ENCODE assay signal across 8 cellular contexts in genomic region chr3:142028174-142028833, GRCh38.
DNase-seq lines count a peak whose midpoint lies in the region; ATAC-seq and TF ChIP-seq lines count a peak whose summit lies in the region.

No MANE protein-coding gene starts in this region.

- peak overlapping the region; percentile 9 for H2AFZ ChIP-seq in neuronal stem cell (ENCODE audit: low read length)

- peaks cover 0 to 6% of the 10 kb centered on the region in 2 donors for H3K9me3 ChIP-seq in neuronal stem cell (replicated peaks in 1 of 2; ENCODE audit: control insufficient read depth in 2 of 2, insufficient read depth in 1 of 2, low read depth in 1 of 2, low read length in 2 of 2)

- ATAC-seq in activated CD8-positive, alpha-beta memory T cell treated with anti-CD3 and anti-CD28 coated beads, Interleukin-2, amount 10 ng/mL, durations not matched to agents 7 days and 5 days, result peak; percentile 91
- ATAC-seq in activated CD8-positive, alpha-beta T cell treated with anti-CD3 and anti-CD28 coated beads, Interleukin-2, amount 10 ng/mL, durations not matched to agents 7 days and 5 days, result peak; percentile 89

- H2BK5ac ChIP-seq in neuronal stem cell (ENCODE audit: low read length), result no peak overlapping the region

- H3K4me1 Mint-ChIP-seq in activated CD8-positive, alpha-beta memory T cell treated with anti-CD3 and anti-CD28 coated beads, Interleukin-2, amount 10 ng/mL, durations not matched to agents 7 days and 5 days, result peaks cover 16% of the 10 kb centered on the region
- peaks cover 17% of the 10 kb centered on the region for H3K4me1 Mint-ChIP-seq in activated CD8-positive, alpha-beta T cell treated with anti-CD3 and anti-CD28 coated beads, Interleukin-2, amount 10 ng/mL, durations not matched to agents 7 days and 5 days (ENCODE audit: low read depth)

- peaks cover 0 to 20% of the 10 kb centered on the region in 2 donors for H3K36me3 ChIP-seq in neuronal stem cell (replicated peaks in 1 of 2; ENCODE audit: control insufficient read depth in 2 of 2, insufficient read depth in 2 of 2, low read length in 2 of 2)

- no peaks in the 10 kb centered on the region for H3K36me3 Mint-ChIP-seq in activated CD8-positive, alpha-beta memory T cell treated with anti-CD3 and anti-CD28 coated beads, Interleukin-2, amount 10 ng/mL, durations not matched to agents 7 days and 5 days
- peaks cover 4% of the 10 kb centered on the region for H3K36me3 Mint-ChIP-seq in activated CD8-positive, alpha-beta T cell treated with anti-CD3 and anti-CD28 coated beads, Interleukin-2, amount 10 ng/mL, durations not matched to agents 7 days and 5 days (ENCODE audit: low read depth)

- peak; percentile 42 for DNase-seq in activated CD8-positive, alpha-beta memory T cell treated with anti-CD3 and anti-CD28 coated beads, Interleukin-2, amount 10 ng/mL, durations not matched to agents 7 days and 5 days
- no peak for DNase-seq in activated CD8-positive, alpha-beta memory T cell treated with anti-CD3 and anti-CD28 coated beads, Interleukin-2, amount 50 U/mL, for 4 hours
- DNase-seq in HFF-Myc (ENCODE audit: extremely low read depth, low read depth), result peak; percentile 66
- peak; percentile 46 for DNase-seq in NCI-H146 treated with DMSO at 0.1 percent for 48 hours (lab: John Stamatoyannopoulos, UW; ENCODE audit: unreplicated experiment)
- peak; percentile 69 for DNase-seq in activated CD8-positive, alpha-beta T cell treated with anti-CD3 and anti-CD28 coated beads, Interleukin-2, amount 10 ng/mL, durations not matched to agents 7 days and 5 days
- peak; percentile 51 for DNase-seq in germinal center (ENCODE audit: low spot score)
- DNase-seq in neuronal stem cell (ENCODE audit: low spot score), result peak; percentile 65
- DNase-seq in RKO (ENCODE audit: low spot score), result no peak

- CTCF ChIA-PET in activated CD8-positive, alpha-beta memory T cell treated with anti-CD3 and anti-CD28 coated beads, Interleukin-2, amount 10 ng/mL, durations not matched to agents 7 days and 5 days (lab: Charles Lee), result interaction anchor here (0.6 to 1.1 kb wide), 2 partner anchors 9 to 445 kb away, joined by 3 read pairs; no protein-coding TSS in a partner anchor
- CTCF ChIA-PET in activated CD8-positive, alpha-beta T cell treated with anti-CD3 and anti-CD28 coated beads, Interleukin-2, amount 10 ng/mL, durations not matched to agents 7 days and 5 days (lab: Charles Lee), result interaction anchor here (0.7 to 1.1 kb wide), 4 partner anchors 12 to 926 kb away, joined by 3 to 4 read pairs (median 4); no protein-coding TSS in a partner anchor

- H3K9me3 Mint-ChIP-seq in activated CD8-positive, alpha-beta memory T cell treated with anti-CD3 and anti-CD28 coated beads, Interleukin-2, amount 10 ng/mL, durations not matched to agents 7 days and 5 days (ENCODE audit: low read depth), result no peaks in the 10 kb centered on the region
- no peaks in the 10 kb centered on the region for H3K9me3 Mint-ChIP-seq in activated CD8-positive, alpha-beta T cell treated with anti-CD3 and anti-CD28 coated beads, Interleukin-2, amount 10 ng/mL, durations not matched to agents 7 days and 5 days (ENCODE audit: insufficient read depth)

- no peak overlapping the region for H4K8ac ChIP-seq in neuronal stem cell (ENCODE audit: low read depth, low read length)

- H3K27ac Mint-ChIP-seq in activated CD8-positive, alpha-beta memory T cell treated with anti-CD3 and anti-CD28 coated beads, Interleukin-2, amount 10 ng/mL, durations not matched to agents 7 days and 5 days, result peak overlapping the region; percentile 72
- H3K27ac Mint-ChIP-seq in activated CD8-positive, alpha-beta T cell treated with anti-CD3 and anti-CD28 coated beads, Interleukin-2, amount 10 ng/mL, durations not matched to agents 7 days and 5 days, result peak overlapping the region; percentile 71

- peak overlapping the region; percentile 55 for H3K4me3 ChIP-seq in HFF-Myc (replicated peaks; ENCODE audit: low read depth, low read length)
- peak overlapping the region; percentile 55 to 74 for H3K4me3 ChIP-seq in neuronal stem cell (ENCODE audit: low read length in 2 of 2)

- H2BK120ac ChIP-seq in neuronal stem cell (ENCODE audit: low read depth, low read length), result no peak overlapping the region

- no peak overlapping the region for H3K4ac ChIP-seq in neuronal stem cell (ENCODE audit: low read length)

- no peak overlapping the region for H4K91ac ChIP-seq in neuronal stem cell (ENCODE audit: low read depth, low read length, poor library complexity)

- H3K27me3 ChIP-seq in neuronal stem cell (ENCODE audit: control insufficient read depth in 3 of 3, insufficient read depth in 3 of 3, low read depth in 1 of 3, low read length in 3 of 3), result no peaks in the 10 kb centered on the region

- no CpG with 5 or more reads among the region's 4 CpGs for WGBS in neuronal stem cell (ENCODE audit: extremely low coverage in 2 of 2, insufficient read length in 2 of 2, insufficient replicate concordance in 1 of 2), 2 donors

- H2BK15ac ChIP-seq in neuronal stem cell (ENCODE audit: low read length), result no peak overlapping the region

- POLR2A ChIA-PET in activated CD8-positive, alpha-beta T cell treated with anti-CD3 and anti-CD28 coated beads, Interleukin-2, amount 10 ng/mL, durations not matched to agents 7 days and 5 days (lab: Charles Lee), result interaction anchor here (1.3 to 1.5 kb wide), 3 partner anchors 8 to 716 kb away, joined by 3 to 4 read pairs (median 4); no protein-coding TSS in a partner anchor

- peak overlapping the region; percentile 75 for H3K27ac ChIP-seq in neuronal stem cell (replicated peaks; ENCODE audit: low read length)

- H3K4me2 ChIP-seq in neuronal stem cell (ENCODE audit: insufficient read depth, low read length, poor library complexity, severe bottlenecking), result peak overlapping the region; percentile 2

- H3K79me1 ChIP-seq in neuronal stem cell (ENCODE audit: low read depth, low read length), result no peaks in the 10 kb centered on the region

- H3K14ac ChIP-seq in neuronal stem cell (ENCODE audit: low read length), result no peak overlapping the region

- H3K23ac ChIP-seq in neuronal stem cell (ENCODE audit: low read depth, low read length, poor library complexity), result no peak overlapping the region

- no peak overlapping the region for H2AK5ac ChIP-seq in neuronal stem cell (ENCODE audit: low read depth, low read length)

- TF ChIP-seq CTCF in HFF-Myc (IDR thresholded peaks at IDR 0.05; ENCODE audit: low read depth, low read length, missing control alignments), result no peak

- H3K27me3 Mint-ChIP-seq in activated CD8-positive, alpha-beta memory T cell treated with anti-CD3 and anti-CD28 coated beads, Interleukin-2, amount 10 ng/mL, durations not matched to agents 7 days and 5 days, result no peaks in the 10 kb centered on the region
- no peaks in the 10 kb centered on the region for H3K27me3 Mint-ChIP-seq in activated CD8-positive, alpha-beta T cell treated with anti-CD3 and anti-CD28 coated beads, Interleukin-2, amount 10 ng/mL, durations not matched to agents 7 days and 5 days (ENCODE audit: low read depth)

- no peak overlapping the region for H3K18ac ChIP-seq in neuronal stem cell (ENCODE audit: low read length)

- no peak overlapping the region for H3K9ac ChIP-seq in neuronal stem cell (ENCODE audit: low read depth, low read length, poor library complexity)

- H3K4me1 ChIP-seq in neuronal stem cell (ENCODE audit: control insufficient read depth in 2 of 2, insufficient read depth in 1 of 2, low read depth in 1 of 2, low read length in 2 of 2), result peaks cover 0 to 2% of the 10 kb centered on the region in 2 donors

- peak overlapping the region; percentile 73 for H3K4me3 Mint-ChIP-seq in activated CD8-positive, alpha-beta memory T cell treated with anti-CD3 and anti-CD28 coated beads, Interleukin-2, amount 10 ng/mL, durations not matched to agents 7 days and 5 days
- H3K4me3 Mint-ChIP-seq in activated CD8-positive, alpha-beta T cell treated with anti-CD3 and anti-CD28 coated beads, Interleukin-2, amount 10 ng/mL, durations not matched to agents 7 days and 5 days, result peak overlapping the region; percentile 91

- H2BK12ac ChIP-seq in neuronal stem cell (ENCODE audit: low read length), result no peak overlapping the region

Comparison
In these comparisons a context has a peak if more than half of its experiments do, and no peak if none do; other contexts are left out.
1. DNase-seq: peak in activated CD8-positive, alpha-beta memory T cell treated with anti-CD3 and anti-CD28 coated beads, Interleukin-2, amount 10 ng/mL, durations not matched to agents 7 days and 5 days (single experiment), HFF-Myc (single experiment), NCI-H146 treated with DMSO at 0.1 percent for 48 hours (single experiment), activated CD8-positive, alpha-beta T cell treated with anti-CD3 and anti-CD28 coated beads, Interleukin-2, amount 10 ng/mL, durations not matched to agents 7 days and 5 days (single experiment), germinal center (single experiment) and neuronal stem cell (single experiment); none in activated CD8-positive, alpha-beta memory T cell treated with anti-CD3 and anti-CD28 coated beads, Interleukin-2, amount 50 U/mL, for 4 hours (single experiment) and RKO (single experiment).